9 cellular contexts compared by ENCODE assay signal in genomic region chr2:233081232-233081730, GRCh38. TPM values are rescaled to one million over a fixed set of nuclear protein-coding genes. Genes with fewer than 3 reads are reported as not detected.
DNase-seq lines count a peak whose midpoint lies in the region; ATAC-seq and TF ChIP-seq lines count a peak whose summit lies in the region.
"Had no signal": no experiment of that assay in that cellular context is flagged by ENCODE, and none has a peak within 500 bp of the region (broad histone marks: within the 10 kb centered on the region; RNA-seq: fewer than 3 reads in every experiment).

No MANE protein-coding gene starts in this region.

- POLR2A ChIA-PET in T-cell (lab: Charles Lee), result interaction anchor here (0.5 to 0.6 kb wide), 2 partner anchors 11 to 13 kb away, joined by 4 read pairs; no protein-coding TSS in a partner anchor

- no peaks in the 10 kb centered on the region for H4K20me1 ChIP-seq in GM23338 (replicated peaks; ENCODE audit: insufficient read depth)

- no peak for TF ChIP-seq CTCF in chondrocyte (IDR thresholded peaks at IDR 0.05)
- TF ChIP-seq CTCF in GM20000 (IDR thresholded peaks at IDR 0.05; ENCODE audit: extremely low read depth, missing control alignments), result no peak
- TF ChIP-seq CTCF in GM23338 (conservative IDR thresholded peaks at IDR 0.05; ENCODE audit: low read depth in 2 of 2), result no peak
- no peak for TF ChIP-seq CTCF in BE2C (IDR thresholded peaks at IDR 0.05; ENCODE audit: low read depth, low read length)

- H3F3A ChIP-seq in GM23338 (replicated peaks; ENCODE audit: low read depth), result no peaks in the 10 kb centered on the region

- no peaks in the 10 kb centered on the region for H3K9me3 ChIP-seq in BE2C

- H3K9me2 ChIP-seq in GM23338 (ENCODE audit: insufficient read depth), result no peaks in the 10 kb centered on the region

- H3K4me1 ChIP-seq in GM23338 (ENCODE audit: insufficient read depth) (0 out of 2 replicates have a peak, but pooled peaks cover under 1% of the 10 kb centered on the region), BE2C (no peaks in the 10 kb centered on the region)

- DNase-seq in T-cell (peak in 18 of 34 experiments; percentile 33 to 64 (median 51)), chondrocyte (ENCODE audit: low spot score) (peak; percentile 40), GM20000 (ENCODE audit: low spot score) (no peak), GM23338 (ENCODE audit: low spot score) (no peak), BE2C (no peak), NCI-H1436 treated with DMSO at 0.1 percent for 48 hours (lab: John Stamatoyannopoulos, UW) (no peak)
- DNase-seq in stimulated activated naive CD4-positive, alpha-beta T cell (lab: John Stamatoyannopoulos, UW), result peak; percentile 31 to 75 (median 62)
- DNase-seq: brain microvascular endothelial cell had no signal

- H3K79me2 ChIP-seq in GM23338 (replicated peaks; ENCODE audit: insufficient read depth), result no peaks in the 10 kb centered on the region

- peak; percentile 28 for ATAC-seq in GM21423 (IDR thresholded peaks at IDR 0.05; ENCODE audit: unreplicated experiment)
- ATAC-seq in T-cell (replicated peaks in 1 of 4), result peak; percentile 45 to 68 (median 50)
- no peak for ATAC-seq in GM23338

- H3K27me3 Mint-ChIP-seq in T-cell, result no peaks in the 10 kb centered on the region
- peaks cover 22% of the 10 kb centered on the region for H3K27me3 Mint-ChIP-seq in chondrocyte (ENCODE audit: low read depth)
- peaks cover 8% of the 10 kb centered on the region for H3K27me3 Mint-ChIP-seq in GM23338 (ENCODE audit: insufficient read depth, low read depth, poor library complexity)

- H3K4me3 ChIP-seq in GM23338, result no peak overlapping the region
- no peak overlapping the region for H3K4me3 ChIP-seq in BE2C (ENCODE audit: low read depth, low read length)

- H3K4me1 Mint-ChIP-seq in T-cell (peaks cover 78 to 85% (median 85%) of the 10 kb centered on the region in 3 donors), chondrocyte (ENCODE audit: low read depth) (no peaks in the 10 kb centered on the region), GM23338 (peaks cover 7% of the 10 kb centered on the region)

- H3K27ac ChIP-seq in GM23338 (ENCODE audit: low read depth), result no peak overlapping the region
- H3K27ac ChIP-seq: brain microvascular endothelial cell had no signal

- H2AFZ ChIP-seq in GM23338, result no peak overlapping the region

- H3K27ac Mint-ChIP-seq in T-cell (peak overlapping the region; percentile 94), chondrocyte (ENCODE audit: unreplicated experiment) (no peak overlapping the region), GM23338 (no peak overlapping the region)

- no peak overlapping the region for H3K4me2 ChIP-seq in GM23338

- H3K36me3 Mint-ChIP-seq in T-cell, result peaks cover 39% of the 10 kb centered on the region
- no peaks in the 10 kb centered on the region for H3K36me3 Mint-ChIP-seq in chondrocyte (ENCODE audit: low read depth)
- no peaks in the 10 kb centered on the region for H3K36me3 Mint-ChIP-seq in GM23338 (ENCODE audit: low read depth)

- H3K36me3 ChIP-seq in GM23338 (ENCODE audit: insufficient read depth) (no peaks in the 10 kb centered on the region), BE2C (no peaks in the 10 kb centered on the region)
- H3K36me3 ChIP-seq: brain microvascular endothelial cell had no signal

- CTCF ChIA-PET in T-cell (lab: Charles Lee), result interaction anchor here in 1 of 2 donors (0.6 to 1.5 kb wide), 2 partner anchors 27 to 154 kb away, joined by 3 to 4 read pairs; no protein-coding TSS in a partner anchor

- H3K9me3 Mint-ChIP-seq in T-cell, result no peaks in the 10 kb centered on the region
- no peaks in the 10 kb centered on the region for H3K9me3 Mint-ChIP-seq in chondrocyte (ENCODE audit: low read depth)
- H3K9me3 Mint-ChIP-seq in GM23338, result no peaks in the 10 kb centered on the region

- H3K27me3 ChIP-seq in GM23338 (ENCODE audit: insufficient read depth) (no peaks in the 10 kb centered on the region), BE2C (peaks cover 12% of the 10 kb centered on the region)
- H3K27me3 ChIP-seq: brain microvascular endothelial cell had no signal

- H3K4me3 Mint-ChIP-seq in T-cell, result peak overlapping the region in 2 of 3 donors; percentile 40 to 44
- no peak overlapping the region for H3K4me3 Mint-ChIP-seq in chondrocyte (ENCODE audit: unreplicated experiment)
- H3K4me3 Mint-ChIP-seq in GM23338, result no peak overlapping the region

TF ChIP-seq in GM23338, 12 proteins besides CTCF, POLR2A, EP300 and RAD21 (continues in another document):
- TF ChIP-seq STAT1 (IDR thresholded peaks at IDR 0.05; ENCODE audit: unreplicated experiment) (no peak), EZH2phosphoT487 (IDR thresholded peaks at IDR 0.05; ENCODE audit: unreplicated experiment) (no peak), REST (IDR thresholded peaks at IDR 0.05; ENCODE audit: unreplicated experiment) (no peak)

RNA-seq across cellular contexts. Expression of gene INPP5D, which starts 21.1 kb away (rescaled TPM):
- total RNA-seq in T-cell (100 to 1,000 TPM; 108 to 216 (median 135) TPM), chondrocyte (0.20 to 0.48 TPM (median 0.21 TPM) in 3 replicates)
- total RNA-seq in GM23338 (2014; rRNA removed; shearing (Covaris generic)), result 8.0 and 8.3 TPM in 2 replicates
- 5.4 and 6.6 TPM in 2 replicates for polyA plus RNA-seq in GM23338 (2016; fragmentation: Nextera tagmentation; extraction: Ambion mirVana)
- 0.37 TPM for polyA plus RNA-seq in BE2C (2012; ENCODE audit: insufficient read depth, insufficient read length, low read depth)

RNA-seq across cellular contexts. Expression of gene NEU2, which starts 48.8 kb away (rescaled TPM):
- total RNA-seq in T-cell, result not detected
- total RNA-seq in chondrocyte, result not detected in 3 replicates
- total RNA-seq in GM23338 (2014; rRNA removed; shearing (Covaris generic)), result not detected in 2 replicates
- not detected in 2 replicates for polyA plus RNA-seq in GM23338 (2016; fragmentation: Nextera tagmentation; extraction: Ambion mirVana)
- not detected for polyA plus RNA-seq in BE2C (2012; ENCODE audit: insufficient read depth, insufficient read length, low read depth)

Comparison
In these comparisons a context has a peak if more than half of its experiments do, and no peak if none do; other contexts are left out.
1. DNase-seq: peak in T-cell (18 of 34), chondrocyte (single experiment) and stimulated activated naive CD4-positive, alpha-beta T cell (6 of 6); none in GM20000 (single experiment), GM23338 (single experiment), BE2C (single experiment) and NCI-H1436 treated with DMSO at 0.1 percent for 48 hours (single experiment).
2. H3K27ac Mint-ChIP-seq: peak in T-cell (2 of 2); none in chondrocyte (single experiment) and GM23338 (single experiment).
3. H3K4me3 Mint-ChIP-seq: peak in T-cell (2 of 3); none in chondrocyte (single experiment) and GM23338 (single experiment).
4. RNA of gene INPP5D, which starts 21.1 kb away (total RNA-seq): 108 to 216 TPM in T-cell; 8.0 to 8.3 TPM in GM23338 and 0.20 to 0.48 TPM in chondrocyte; every median in the first group is over 10 times any median in the second.